14 cellular contexts compared by ENCODE assay signal in genomic region chr11:72141066-72141465, GRCh38. TPM values are rescaled to one million over a fixed set of nuclear protein-coding genes. Genes with fewer than 3 reads are reported as not detected.
A peak's percentile ranks its signal among the peaks of the same experiment; 100 is the strongest.
DNase-seq lines count a peak whose midpoint lies in the region; ATAC-seq, FAIRE-seq and TF ChIP-seq lines count a peak whose summit lies in the region.
"Had no signal": no experiment of that assay in that cellular context is flagged by ENCODE, and none has a peak within 500 bp of the region (broad histone marks: within the 10 kb centered on the region; RNA-seq: fewer than 3 reads in every experiment).

No MANE protein-coding gene starts in this region.

- intact Hi-C loops in activated CD4-positive, alpha-beta memory T cell treated with anti-CD3 and anti-CD28 coated beads for 36 hours (cut with micrococcal nuclease): loop anchor here (1.0 kb wide), 2 partner anchors 29 to 40 kb away; partner anchors contain the start of gene ANAPC15
- intact Hi-C loops in CD8-positive, alpha-beta T cell (cut with DNase I, micrococcal nuclease): loop anchor here (5.0 to 10.0 kb wide), 2 partner anchors 39 to 294 kb away; partner anchors contain the start of genes CLPB (in 1 of the 2) and LAMTOR1 (in 1 of the 2)

- no peaks in the 10 kb centered on the region for H3K27me3 ChIP-seq in foreskin keratinocyte
- no peaks in the 10 kb centered on the region for H3K27me3 ChIP-seq in CD8-positive, alpha-beta T cell (ENCODE audit: insufficient read depth, low read length)
- no peaks in the 10 kb centered on the region for H3K27me3 ChIP-seq in small intestine (ENCODE audit: control insufficient read depth in 2 of 2, insufficient read depth in 2 of 2, low read length in 2 of 2)
- H3K27me3 ChIP-seq: Peyer's patch, right lobe of liver, thyroid gland had no signal

- H3K9me3 ChIP-seq in CD8-positive, alpha-beta T cell (ENCODE audit: low read length): no peaks in the 10 kb centered on the region
- no peaks in the 10 kb centered on the region for H3K9me3 ChIP-seq in small intestine (ENCODE audit: control insufficient read depth, low read depth)
- H3K9me3 ChIP-seq: Peyer's patch, right lobe of liver, thyroid gland had no signal

- POLR2A ChIA-PET in activated CD4-positive, alpha-beta memory T cell treated with anti-CD3 and anti-CD28 coated beads for 36 hours (lab: Charles Lee): no interaction called here
- POLR2A ChIA-PET in CD8-positive, alpha-beta T cell (lab: Charles Lee): interaction anchor here (0.5 kb wide), 1 partner anchor 707 kb away, joined by 3 read pairs; no protein-coding TSS in a partner anchor

- peak overlapping the region; percentile 65 for H3K4me3 Mint-ChIP-seq in HFFc6
- H3K4me3 Mint-ChIP-seq in activated CD4-positive, alpha-beta memory T cell treated with anti-CD3 and anti-CD28 coated beads for 36 hours: no peak overlapping the region
- H3K4me3 Mint-ChIP-seq in stimulated activated memory B cell treated with anti-CD40 and anti-IgM and Interleukin-4, amounts not matched to agents 10 μg/mL and 1 μg/mL and 100 μg/mL, for 72 hours: no peak overlapping the region
- H3K4me3 Mint-ChIP-seq in CD8-positive, alpha-beta T cell: no peak overlapping the region
- H3K4me3 Mint-ChIP-seq: effector memory CD8-positive, alpha-beta T cell had no signal

- DNase-seq in AG08395 (ENCODE audit: low spot score): peak; percentile 92
- DNase-seq in HFFc6: peak; percentile 96
- peak; percentile 72 for DNase-seq in activated CD4-positive, alpha-beta memory T cell treated with anti-CD3 and anti-CD28 coated beads for 36 hours
- peak; percentile 96 to 98 for DNase-seq in foreskin keratinocyte
- DNase-seq in CD8-positive, alpha-beta T cell: no peak
- no peak for DNase-seq in small intestine
- DNase-seq: effector memory CD8-positive, alpha-beta T cell; NCI-H1092; Peyer's patch; thyroid gland had no signal

- H3K36me3 ChIP-seq in CD8-positive, alpha-beta T cell (ENCODE audit: insufficient read depth, low read length): no peaks in the 10 kb centered on the region
- H3K36me3 ChIP-seq in small intestine (ENCODE audit: control insufficient read depth in 2 of 2, insufficient read depth in 2 of 2, low read length in 2 of 2): no peaks in the 10 kb centered on the region
- H3K36me3 ChIP-seq: Peyer's patch, right lobe of liver, thyroid gland had no signal

- peaks cover 64% of the 10 kb centered on the region for H3K4me1 Mint-ChIP-seq in HFFc6 (ENCODE audit: low read depth)
- peaks cover 21% of the 10 kb centered on the region for H3K4me1 Mint-ChIP-seq in activated CD4-positive, alpha-beta memory T cell treated with anti-CD3 and anti-CD28 coated beads for 36 hours (ENCODE audit: low read depth)
- H3K4me1 Mint-ChIP-seq in stimulated activated memory B cell treated with anti-CD40 and anti-IgM and Interleukin-4, amounts not matched to agents 10 μg/mL and 1 μg/mL and 100 μg/mL, for 72 hours: peaks cover 5% of the 10 kb centered on the region
- H3K4me1 Mint-ChIP-seq in CD8-positive, alpha-beta T cell (ENCODE audit: low read depth): peaks cover 3% of the 10 kb centered on the region

- TF ChIP-seq CTCF in HFFc6 (IDR thresholded peaks at IDR 0.05) (no peak), foreskin keratinocyte (conservative IDR thresholded peaks at IDR 0.05) (no peak)
- no peak for TF ChIP-seq CTCF in CD8-positive, alpha-beta T cell (IDR thresholded peaks at IDR 0.05)

- H3K27ac Mint-ChIP-seq in HFFc6: peak overlapping the region; percentile 95
- H3K27ac Mint-ChIP-seq in activated CD4-positive, alpha-beta memory T cell treated with anti-CD3 and anti-CD28 coated beads for 36 hours: peak overlapping the region; percentile 13
- no peak overlapping the region for H3K27ac Mint-ChIP-seq in stimulated activated memory B cell treated with anti-CD40 and anti-IgM and Interleukin-4, amounts not matched to agents 10 μg/mL and 1 μg/mL and 100 μg/mL, for 72 hours
- H3K27ac Mint-ChIP-seq in CD8-positive, alpha-beta T cell: no peak overlapping the region
- H3K27ac Mint-ChIP-seq: effector memory CD8-positive, alpha-beta T cell had no signal

- CTCF ChIA-PET in activated CD4-positive, alpha-beta memory T cell treated with anti-CD3 and anti-CD28 coated beads for 36 hours (lab: Charles Lee): interaction anchor here (0.8 to 2.6 kb wide), 5 partner anchors 48 to 290 kb away, joined by 3 to 10 read pairs (median 3); no protein-coding TSS in a partner anchor
- CTCF ChIA-PET in CD8-positive, alpha-beta T cell (lab: Charles Lee): interaction anchor here (0.5 to 1.6 kb wide), 5 partner anchors 13 to 189 kb away, joined by 3 to 8 read pairs (median 4); no protein-coding TSS in a partner anchor

- no peak for FAIRE-seq in small intestine (lab: Jason Lieb, UNC)

- peaks cover 42% of the 10 kb centered on the region for H3K4me1 ChIP-seq in foreskin keratinocyte
- H3K4me1 ChIP-seq in CD8-positive, alpha-beta T cell (ENCODE audit: insufficient read depth, low read length): no peaks in the 10 kb centered on the region
- H3K4me1 ChIP-seq in small intestine (ENCODE audit: control insufficient read depth in 2 of 2, insufficient read depth in 1 of 2, low read depth in 1 of 2, low read length in 1 of 2): no peaks in the 10 kb centered on the region
- H3K4me1 ChIP-seq: Peyer's patch, right lobe of liver, thyroid gland had no signal

- no peaks in the 10 kb centered on the region for H3K27me3 Mint-ChIP-seq in HFFc6 (ENCODE audit: insufficient read depth)
- peaks cover 11% of the 10 kb centered on the region for H3K27me3 Mint-ChIP-seq in activated CD4-positive, alpha-beta memory T cell treated with anti-CD3 and anti-CD28 coated beads for 36 hours
- H3K27me3 Mint-ChIP-seq in stimulated activated memory B cell treated with anti-CD40 and anti-IgM and Interleukin-4, amounts not matched to agents 10 μg/mL and 1 μg/mL and 100 μg/mL, for 72 hours: peaks cover 26% of the 10 kb centered on the region
- H3K27me3 Mint-ChIP-seq in CD8-positive, alpha-beta T cell (ENCODE audit: low read depth): peaks cover 3% of the 10 kb centered on the region

- peak overlapping the region; percentile 72 for H3K27ac ChIP-seq in foreskin keratinocyte
- no peak overlapping the region for H3K27ac ChIP-seq in CD8-positive, alpha-beta T cell (ENCODE audit: low read depth, low read length)
- H3K27ac ChIP-seq in small intestine (ENCODE audit: low read depth in 1 of 2, low read length in 1 of 2): no peak overlapping the region
- H3K27ac ChIP-seq: Peyer's patch, right lobe of liver, thyroid gland had no signal

- WGBS in small intestine, 3 donors: 73 to 75% (median 73%) methylated on average over 3 of the region's 3 CpGs

- no peak overlapping the region for H3K4me3 ChIP-seq in CD8-positive, alpha-beta T cell (ENCODE audit: low read depth, low read length)
- no peak overlapping the region for H3K4me3 ChIP-seq in small intestine (ENCODE audit: low read depth in 1 of 2, low read length in 2 of 2)
- H3K4me3 ChIP-seq: Peyer's patch, right lobe of liver, thyroid gland had no signal

- peaks cover 12% of the 10 kb centered on the region; the same call in 1 of the 2 replicates for H3K9me3 Mint-ChIP-seq in HFFc6
- H3K9me3 Mint-ChIP-seq in activated CD4-positive, alpha-beta memory T cell treated with anti-CD3 and anti-CD28 coated beads for 36 hours: no peaks in the 10 kb centered on the region
- peaks cover 4% of the 10 kb centered on the region for H3K9me3 Mint-ChIP-seq in stimulated activated memory B cell treated with anti-CD40 and anti-IgM and Interleukin-4, amounts not matched to agents 10 μg/mL and 1 μg/mL and 100 μg/mL, for 72 hours
- H3K9me3 Mint-ChIP-seq in CD8-positive, alpha-beta T cell: no peaks in the 10 kb centered on the region
- H3K9me3 Mint-ChIP-seq: effector memory CD8-positive, alpha-beta T cell had no signal

- H3K36me3 Mint-ChIP-seq in HFFc6 (ENCODE audit: low read depth): peaks cover 13% of the 10 kb centered on the region; the same call in 1 of the 2 replicates
- no peaks in the 10 kb centered on the region for H3K36me3 Mint-ChIP-seq in activated CD4-positive, alpha-beta memory T cell treated with anti-CD3 and anti-CD28 coated beads for 36 hours
- no peaks in the 10 kb centered on the region for H3K36me3 Mint-ChIP-seq in stimulated activated memory B cell treated with anti-CD40 and anti-IgM and Interleukin-4, amounts not matched to agents 10 μg/mL and 1 μg/mL and 100 μg/mL, for 72 hours
- H3K36me3 Mint-ChIP-seq in CD8-positive, alpha-beta T cell: no peaks in the 10 kb centered on the region

- ATAC-seq in foreskin keratinocyte (peak; percentile 78), GM21526 (IDR thresholded peaks at IDR 0.05; ENCODE audit: low FRiP score, unreplicated experiment) (no peak)
- no peak for ATAC-seq in stimulated activated memory B cell treated with anti-CD40 and anti-IgM and Interleukin-4, amounts not matched to agents 10 μg/mL and 1 μg/mL and 100 μg/mL, for 72 hours
- no peak for ATAC-seq in CD8-positive, alpha-beta T cell
- ATAC-seq: effector memory CD8-positive, alpha-beta T cell; right lobe of liver had no signal

RNA-seq across cellular contexts. Expression of gene FOLR3, which starts 5.5 kb away (rescaled TPM):
- total RNA-seq in HFFc6 (2021; fragmentation: NEBNext Ultra II Directional; extraction: Animal tissue kit (Norgen Biotek cat#: 25700)): 10 to 100 TPM in 4 of 6 experiments, 1 to 10 TPM in 2; 9.1 to 13.7 (median 10.9) TPM
- not detected for total RNA-seq in activated CD4-positive, alpha-beta memory T cell treated with anti-CD3 and anti-CD28 coated beads for 36 hours
- total RNA-seq in foreskin keratinocyte: 11.4 and 13.2 TPM in 2 replicates
- polyA plus RNA-seq in foreskin keratinocyte (17.1 and 18.4 TPM in 2 replicates), small intestine (under 1 TPM in 1 of 3 donors, not detected in 2; 0.12 TPM)
- total RNA-seq in CD8-positive, alpha-beta T cell: not detected
- total RNA-seq: Peyer's patch had no signal

RNA-seq across cellular contexts. Expression of gene ANAPC15, which starts 28.6 kb away (rescaled TPM):
- 100 to 1,000 TPM in 3 of 6 experiments, 10 to 100 TPM in 3; 83.0 to 119 (median 95.8) TPM for total RNA-seq in HFFc6 (2021; fragmentation: NEBNext Ultra II Directional; extraction: Animal tissue kit (Norgen Biotek cat#: 25700))
- 10 to 100 TPM; 62.6 to 64.2 TPM for total RNA-seq in activated CD4-positive, alpha-beta memory T cell treated with anti-CD3 and anti-CD28 coated beads for 36 hours
- total RNA-seq in foreskin keratinocyte: 82.7 and 93.2 TPM in 2 replicates
- polyA plus RNA-seq in foreskin keratinocyte (105 and 120 TPM in 2 replicates), small intestine (10 to 100 TPM; 62.7 to 83.0 (median 68.7) TPM)
- total RNA-seq in CD8-positive, alpha-beta T cell: 10 to 100 TPM; 42.1 to 46.2 TPM

RNA-seq across cellular contexts. Expression of gene TOMT, which starts 35.3 kb away (rescaled TPM):
- not detected for total RNA-seq in HFFc6 (2021; fragmentation: NEBNext Ultra II Directional; extraction: Animal tissue kit (Norgen Biotek cat#: 25700))
- not detected for total RNA-seq in activated CD4-positive, alpha-beta memory T cell treated with anti-CD3 and anti-CD28 coated beads for 36 hours
- total RNA-seq in foreskin keratinocyte: not detected in 2 replicates
- not detected in 2 replicates for polyA plus RNA-seq in foreskin keratinocyte
- not detected for total RNA-seq in CD8-positive, alpha-beta T cell
- polyA plus RNA-seq in small intestine: not detected
- total RNA-seq: lower leg skin, Peyer's patch, thyroid gland had no signal

RNA-seq across cellular contexts. Expression of gene LAMTOR1, which starts 38.0 kb away (rescaled TPM):
- total RNA-seq in HFFc6 (2021; fragmentation: NEBNext Ultra II Directional; extraction: Animal tissue kit (Norgen Biotek cat#: 25700)): 100 to 1,000 TPM; 131 to 170 (median 145) TPM
- total RNA-seq in activated CD4-positive, alpha-beta memory T cell treated with anti-CD3 and anti-CD28 coated beads for 36 hours: 10 to 100 TPM; 54.3 to 56.2 TPM
- 140 and 151 TPM in 2 replicates for total RNA-seq in foreskin keratinocyte
- 207 and 209 TPM in 2 replicates for polyA plus RNA-seq in foreskin keratinocyte
- 10 to 100 TPM; 27.1 to 30.4 TPM for total RNA-seq in CD8-positive, alpha-beta T cell
- polyA plus RNA-seq in small intestine: 100 to 1,000 TPM; 118 to 149 (median 120) TPM

RNA-seq across cellular contexts. Expression of gene FOLR1, which starts 50.9 kb away (rescaled TPM):
- under 1 TPM in 4 of 6 experiments, not detected in 2; 0.20 to 0.48 (median 0.38) TPM for total RNA-seq in HFFc6 (2021; fragmentation: NEBNext Ultra II Directional; extraction: Animal tissue kit (Norgen Biotek cat#: 25700))
- total RNA-seq in activated CD4-positive, alpha-beta memory T cell treated with anti-CD3 and anti-CD28 coated beads for 36 hours: not detected
- not detected in 2 replicates for total RNA-seq in foreskin keratinocyte
- polyA plus RNA-seq in foreskin keratinocyte (not detected in 2 replicates), small intestine (under 1 TPM in 1 of 3 donors, not detected in 2; 0.19 TPM)
- total RNA-seq in CD8-positive, alpha-beta T cell: not detected
- total RNA-seq: Peyer's patch, right lobe of liver had no signal

Comparison
In these comparisons a context has a peak if more than half of its experiments do, and no peak if none do; other contexts are left out.
1. DNase-seq: peak in AG08395 (single experiment), HFFc6 (single experiment), activated CD4-positive, alpha-beta memory T cell treated with anti-CD3 and anti-CD28 coated beads for 36 hours (single experiment) and foreskin keratinocyte (2 of 2); none in CD8-positive, alpha-beta T cell (0 of 7) and small intestine (single experiment).
2. H3K27ac Mint-ChIP-seq: peak in HFFc6 (single experiment) and activated CD4-positive, alpha-beta memory T cell treated with anti-CD3 and anti-CD28 coated beads for 36 hours (single experiment); none in stimulated activated memory B cell treated with anti-CD40 and anti-IgM and Interleukin-4, amounts not matched to agents 10 μg/mL and 1 μg/mL and 100 μg/mL, for 72 hours (single experiment) and CD8-positive, alpha-beta T cell (single experiment).
3. RNA of gene FOLR3, which starts 5.5 kb away (total RNA-seq): 11.4 to 13.2 TPM in foreskin keratinocyte and 9.1 to 13.7 TPM in HFFc6; not detected in activated CD4-positive, alpha-beta memory T cell treated with anti-CD3 and anti-CD28 coated beads for 36 hours and not detected in CD8-positive, alpha-beta T cell; every median in the first group is over 4 times any median in the second.